34 cellular contexts compared by ENCODE assay signal in genomic region chr12:28240853-28241252, GRCh38.
"Had no signal": no experiment of that assay in that cellular context is flagged by ENCODE, and none has a peak within 500 bp of the region (broad histone marks: within the 10 kb centered on the region; RNA-seq: fewer than 3 reads in every experiment).

No MANE protein-coding gene starts in this region.

- DNase-seq: Karpas-422, Kasumi-1, MG63, MM.1S, MV-4-11, NCI-H1048, NCI-H1092, NCI-H1092 treated with DMSO at 0.1 percent for 48 hours, NCI-H1105, NCI-H1105 treated with DMSO at 0.1 percent for 48 hours, NCI-H1417, NCI-H1417 treated with DMSO at 0.1 percent for 48 hours, NCI-H1436, NCI-H1436 treated with DMSO at 0.1 percent for 48 hours, NCI-H146, NCI-H1694, NCI-H1694 treated with DMSO at 0.1 percent for 48 hours, NCI-H187, NCI-H187 treated with DMSO at 0.1 percent for 48 hours, NCI-H1930, NCI-H2029, NCI-H2029 treated with DMSO at 0.1 percent for 48 hours, NCI-H2081, NCI-H2081 treated with DMSO at 0.1 percent for 48 hours, NCI-H2107, NCI-H2171, NCI-H2171 treated with DMSO at 0.1 percent for 48 hours, NCI-H2227 treated with DMSO at 0.1 percent for 48 hours, NCI-H226, NCI-H345, NCI-H446, NCI-H446 treated with DMSO at 0.1 percent for 48 hours, NCI-H510A, NCI-H510A treated with DMSO at 0.1 percent for 48 hours had no signal

- H3K9me3 ChIP-seq: MG63 had no signal

- H3K36me3 ChIP-seq: MG63 had no signal

- H3K27me3 ChIP-seq: MG63 had no signal

- H3K4me3 ChIP-seq: MG63 had no signal
